8 cellular contexts compared by ENCODE assay signal in genomic region chr9:38170763-38171537, GRCh38.
DNase-seq lines count a peak whose midpoint lies in the region; ATAC-seq, FAIRE-seq and TF ChIP-seq lines count a peak whose summit lies in the region.
"Not testable (repeated sequence)": the region's sequence is repeated elsewhere in the genome, so short reads cannot be mapped to it uniquely, and the experiment has no call there.

No MANE protein-coding gene starts in this region.

- TF ChIP-seq RAD21 in Ishikawa (IDR thresholded peaks at IDR 0.05; ENCODE audit: low read depth), result not testable (repeated sequence)

- H3K9me3 Mint-ChIP-seq in activated T-helper 17 cell treated with anti-CD3 and anti-CD28 coated beads, Interleukin-2, amount 50 U/mL, for 72 hours, result peaks cover 19% of the 10 kb centered on the region

- H3K27me3 Mint-ChIP-seq in activated T-helper 17 cell treated with anti-CD3 and anti-CD28 coated beads, Interleukin-2, amount 50 U/mL, for 72 hours, result not testable (repeated sequence)

- H3K4me1 ChIP-seq in pancreas, result not testable (repeated sequence)

- TF ChIP-seq CTCF in pancreas (IDR thresholded peaks at IDR 0.05), result not testable (repeated sequence)

- H3K27me3 ChIP-seq in pancreas, result not testable (repeated sequence)

- not testable (repeated sequence) for H3K36me3 Mint-ChIP-seq in activated T-helper 17 cell treated with anti-CD3 and anti-CD28 coated beads, Interleukin-2, amount 50 U/mL, for 72 hours (ENCODE audit: low read depth)

- peak overlapping the region; percentile 48 for H3K27ac Mint-ChIP-seq in activated T-helper 17 cell treated with anti-CD3 and anti-CD28 coated beads, Interleukin-2, amount 50 U/mL, for 72 hours

- ATAC-seq in activated T-helper 17 cell treated with anti-CD3 and anti-CD28 coated beads, Interleukin-2, amount 50 U/mL, for 72 hours (replicated peaks), result peak; percentile 82
- peak in 3 of 4 donors; percentile 53 to 80 (median 60) for ATAC-seq in pancreas

- DNase-seq in ELR (ENCODE audit: low read depth) (peak; percentile 87), SIG-M5 treated with dmso at 0.1 percent for 504 hours (lab: John Stamatoyannopoulos, UW; ENCODE audit: unreplicated experiment) (peak; percentile 56), dermis microvascular lymphatic vessel endothelial cell (ENCODE audit: low read depth in 2 of 2) (peak; percentile 26 to 44), glomerular endothelial cell (ENCODE audit: extremely low read depth, low read depth, low spot score) (peak; percentile 7), pancreas (peak in 1 of 6 donors; percentile 36), urothelium cell line (ENCODE audit: low spot score) (peak; percentile 73)

- intact Hi-C loops in pancreas (cut with DNase I), result not testable (repeated sequence)

- H3K4me3 Mint-ChIP-seq in activated T-helper 17 cell treated with anti-CD3 and anti-CD28 coated beads, Interleukin-2, amount 50 U/mL, for 72 hours, result not testable (repeated sequence)

- H3K27ac ChIP-seq in pancreas, result peak overlapping the region in 2 of 4 donors; percentile 4 to 53

- not testable (repeated sequence) for TF ChIP-seq EP300 in Ishikawa (IDR thresholded peaks at IDR 0.05; ENCODE audit: borderline replicate concordance)

- WGBS in pancreas, 2 donors, result 84 to 90% methylated on average over 9 of the region's 9 CpGs

- H3K36me3 ChIP-seq in pancreas, result not testable (repeated sequence)

- not testable (repeated sequence) for FAIRE-seq in pancreas (lab: Jason Lieb, UNC)
- peak; percentile 48 for FAIRE-seq in urothelium cell line (lab: Jason Lieb, UNC)

- H3K9me3 ChIP-seq in pancreas, result not testable (repeated sequence)

- H3K4me1 Mint-ChIP-seq in activated T-helper 17 cell treated with anti-CD3 and anti-CD28 coated beads, Interleukin-2, amount 50 U/mL, for 72 hours, result not testable (repeated sequence)

- H3K4me3 ChIP-seq in pancreas, result not testable (repeated sequence)

TF ChIP-seq in Ishikawa, 13 proteins besides CTCF, POLR2A, EP300 and RAD21:
- peak; percentile 64; the same call in 1 of the 2 replicates for TF ChIP-seq FOXM1 (IDR thresholded peaks at IDR 0.05; ENCODE audit: borderline replicate concordance, low read depth)
